ENCODE assay signal across 8 cellular contexts in genomic region chr11:117230981-117231636, GRCh38. TPM values are rescaled to one million over a fixed set of nuclear protein-coding genes. Genes with fewer than 3 reads are reported as not detected.
DNase-seq lines count a peak whose midpoint lies in the region; ATAC-seq and TF ChIP-seq lines count a peak whose summit lies in the region.

No MANE protein-coding gene starts in this region.

- peak overlapping the region; percentile 99; the same call in 1 of the 2 replicates for H2AFZ ChIP-seq in GM23248

- peak overlapping the region; percentile 93 for H3K4me3 Mint-ChIP-seq in glutamatergic neuron (ENCODE audit: unreplicated experiment)

- H3K79me2 ChIP-seq in GM23248 (ENCODE audit: insufficient read depth) = peaks cover 61% of the 10 kb centered on the region

- no peak for TF ChIP-seq CTCF in VCaP (conservative IDR thresholded peaks at IDR 0.05)
- no peak for TF ChIP-seq CTCF in glutamatergic neuron (IDR thresholded peaks at IDR 0.05; ENCODE audit: partially characterized antibody, unreplicated experiment)

- peak overlapping the region; percentile 77 for H3K27ac ChIP-seq in GM23248
- peak overlapping the region; percentile 92 for H3K27ac ChIP-seq in VCaP

- H3K4me2 ChIP-seq in GM23248 (ENCODE audit: unreplicated experiment) = peak overlapping the region; percentile 100
- H3K4me2 ChIP-seq in skeletal muscle satellite cell (ENCODE audit: low read length) = peak overlapping the region; percentile 99

- no peaks in the 10 kb centered on the region for H3F3A ChIP-seq in GM23248 (ENCODE audit: insufficient read depth)

- no peaks in the 10 kb centered on the region; the same call in 1 of the 2 replicates for H3K36me3 ChIP-seq in GM23248 (ENCODE audit: low read depth)
- H3K36me3 ChIP-seq in skeletal muscle satellite cell (ENCODE audit: insufficient read depth, low read length) = peaks cover 38% of the 10 kb centered on the region

- H3K4me3 ChIP-seq in GM23248 (peak overlapping the region; percentile 97), skeletal muscle satellite cell (ENCODE audit: low read length) (peak overlapping the region; percentile 100)

- H3K9me3 ChIP-seq in GM23248 (ENCODE audit: low read depth) = no peaks in the 10 kb centered on the region
- no peaks in the 10 kb centered on the region for H3K9me3 ChIP-seq in skeletal muscle satellite cell (replicated peaks; ENCODE audit: low read length)

- peaks cover 6% of the 10 kb centered on the region for H3K27me3 Mint-ChIP-seq in glutamatergic neuron (ENCODE audit: unreplicated experiment)

- no peaks in the 10 kb centered on the region for H3K36me3 Mint-ChIP-seq in glutamatergic neuron (ENCODE audit: unreplicated experiment)

- peak; percentile 44 for DNase-seq in GM23248
- no peak for DNase-seq in glutamatergic neuron
- DNase-seq in AG08396 (ENCODE audit: low spot score) = no peak
- no peak for DNase-seq in posterior cingulate gyrus
- DNase-seq in OCI-M2 (lab: John Stamatoyannopoulos, UW; ENCODE audit: unreplicated experiment) = no peak

- H3K27me3 ChIP-seq in GM23248 (replicated peaks; ENCODE audit: insufficient read depth) = no peaks in the 10 kb centered on the region
- no peaks in the 10 kb centered on the region for H3K27me3 ChIP-seq in skeletal muscle satellite cell (ENCODE audit: control insufficient read depth, insufficient read depth, low read length)

- peaks cover 20% of the 10 kb centered on the region for H3K4me1 Mint-ChIP-seq in glutamatergic neuron (ENCODE audit: low read depth, unreplicated experiment)

- H4K20me1 ChIP-seq in GM23248 (ENCODE audit: insufficient read depth) = no peaks in the 10 kb centered on the region

- no peak for ATAC-seq in esophagus mucosa

- intact Hi-C loops in posterior cingulate gyrus (cut with DNase I) = loop anchor here (10.0 kb wide), 1 partner anchor 456 kb away; the partner anchor contains the start of gene BUD13

- H3K9me2 ChIP-seq in GM23248 (ENCODE audit: insufficient read depth) = no peaks in the 10 kb centered on the region

- H3K4me1 ChIP-seq in GM23248 (ENCODE audit: insufficient read depth) (peaks cover 21% of the 10 kb centered on the region), skeletal muscle satellite cell (ENCODE audit: control insufficient read depth, insufficient read depth, low read length) (peaks cover 28% of the 10 kb centered on the region)

- H3K27ac Mint-ChIP-seq in glutamatergic neuron (ENCODE audit: unreplicated experiment) = peak overlapping the region; percentile 78

- in situ Hi-C loops in GM23248 (cut with MboI) = no loop called here

- WGBS in GM23248 (ENCODE audit: low coverage in 1 of 2, low lambda C conversion rate in 2 of 2, missing lambda C conversion rate in 2 of 2), 2 experiments = 5 to 13% methylated on average over 4 of the region's 4 CpGs

- peak overlapping the region; percentile 88 for H3K9ac ChIP-seq in GM23248
- H3K9ac ChIP-seq in skeletal muscle satellite cell (ENCODE audit: low read depth, low read length) = peak overlapping the region; percentile 99

- peaks cover 7% of the 10 kb centered on the region for H3K9me3 Mint-ChIP-seq in glutamatergic neuron (ENCODE audit: unreplicated experiment)

RNA-seq across cellular contexts. Expression of gene PCSK7, which starts 0.8 kb away (rescaled TPM):
- 58.8 and 68.7 TPM in 2 replicates for total RNA-seq in GM23248 (2014; rRNA removed; shearing (Covaris generic))
- polyA plus RNA-seq in GM23248 (2016; fragmentation: Nextera tagmentation; extraction: Ambion mirVana) = 29.7 and 31.6 TPM in 2 replicates
- total RNA-seq in glutamatergic neuron (ENCODE audit: unreplicated experiment) (109 TPM), esophagus mucosa (44.4 TPM)
- 48.7 and 52.6 TPM in 2 replicates for total RNA-seq in skeletal muscle satellite cell (2012; rRNA removed)

RNA-seq across cellular contexts. Expression of gene RNF214, which starts 1.4 kb away (rescaled TPM):
- 5.8 and 13.9 TPM in 2 replicates for total RNA-seq in GM23248 (2014; rRNA removed; shearing (Covaris generic))
- polyA plus RNA-seq in GM23248 (2016; fragmentation: Nextera tagmentation; extraction: Ambion mirVana) = 11.3 and 12.6 TPM in 2 replicates
- total RNA-seq in glutamatergic neuron (ENCODE audit: unreplicated experiment) (43.0 TPM), esophagus mucosa (13.7 TPM)
- 6.6 and 7.4 TPM in 2 replicates for total RNA-seq in skeletal muscle satellite cell (2012; rRNA removed)

RNA-seq across cellular contexts. Expression of gene TAGLN, which starts 31.9 kb away (rescaled TPM):
- total RNA-seq in GM23248 (2014; rRNA removed; shearing (Covaris generic)) = 2,401 and 2,613 TPM in 2 replicates
- 1,454 and 1,484 TPM in 2 replicates for polyA plus RNA-seq in GM23248 (2016; fragmentation: Nextera tagmentation; extraction: Ambion mirVana)
- 6.1 TPM for total RNA-seq in glutamatergic neuron (ENCODE audit: unreplicated experiment)
- 22.3 and 325 TPM in 2 replicates for total RNA-seq in skeletal muscle satellite cell (2012; rRNA removed)
- total RNA-seq in esophagus mucosa = 55.9 TPM

RNA-seq across cellular contexts. Expression of gene SIDT2, which starts 52.6 kb away (rescaled TPM):
- total RNA-seq in GM23248 (2014; rRNA removed; shearing (Covaris generic)) = 15.7 TPM in 2 replicates
- 11.6 and 13.1 TPM in 2 replicates for polyA plus RNA-seq in GM23248 (2016; fragmentation: Nextera tagmentation; extraction: Ambion mirVana)
- total RNA-seq in glutamatergic neuron (ENCODE audit: unreplicated experiment) (23.6 TPM), esophagus mucosa (9.8 TPM)
- total RNA-seq in skeletal muscle satellite cell (2012; rRNA removed) = 7.4 and 9.2 TPM in 2 replicates

Comparison
In these comparisons a context has a peak if more than half of its experiments do, and no peak if none do; other contexts are left out.
1. RNA of gene TAGLN, which starts 31.9 kb away (total RNA-seq): 2,401 to 2,613 TPM in GM23248; 55.9 TPM in esophagus mucosa (single experiment) and 6.1 TPM in glutamatergic neuron (single experiment); every median in the first group is over 10 times any median in the second.